22 cellular contexts compared by ENCODE assay signal in the genomic region with DNA sequence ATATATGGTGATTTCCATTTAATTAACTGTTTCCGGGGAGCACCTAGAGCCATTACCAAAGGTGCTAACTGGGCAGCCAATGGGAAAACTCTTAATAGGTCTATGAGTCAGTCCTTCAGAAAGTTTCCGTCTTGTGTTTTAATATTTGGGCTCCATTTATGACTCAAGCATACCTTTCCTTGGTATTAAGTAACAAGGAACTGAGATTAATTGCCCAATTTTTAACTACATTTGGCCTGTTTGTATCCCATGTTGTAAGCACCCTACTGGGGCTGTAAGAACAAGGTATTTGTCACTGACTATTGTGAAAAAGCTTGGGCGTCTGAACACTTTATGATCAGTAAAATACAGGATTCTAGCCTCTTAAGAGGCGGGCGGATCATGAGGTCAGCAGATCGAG.
DNase-seq lines count a peak whose midpoint lies in the region; ATAC-seq and TF ChIP-seq lines count a peak whose summit lies in the region.
"Had no signal": no experiment of that assay in that cellular context is flagged by ENCODE, and none has a peak within 500 bp of the region (broad histone marks: within the 10 kb centered on the region; RNA-seq: fewer than 3 reads in every experiment).

No MANE protein-coding gene starts in this region.

- ATAC-seq in IMR-90 (ENCODE audit: low read depth) (no peak), heart right ventricle (no peak), left ventricle myocardium superior (no peak)
- ATAC-seq: K562; Panc1; sciatic nerve; stimulated activated naive CD8-positive, alpha-beta T cell treated with anti-CD3 and anti-CD28 coated beads, Interleukin-15, amount 100 ng/mL, for 72 hours had no signal

- dilution Hi-C loops in IMR-90 (cut with HindIII; ENCODE audit: low sequenced_read_pairs, unreplicated experiment): no loop called here

- H2BK15ac ChIP-seq in IMR-90 (ENCODE audit: low read depth, low read length): no peak overlapping the region

- no peaks in the 10 kb centered on the region for H3K27me3 ChIP-seq in IMR-90 (ENCODE audit: control insufficient read depth, insufficient read depth, low read length)
- no peaks in the 10 kb centered on the region for H3K27me3 ChIP-seq in heart right ventricle
- H3K27me3 ChIP-seq: colonic mucosa had no signal

- peaks cover 0 to 24% (median 23%) of the 10 kb centered on the region in 3 donors for H3K36me3 Mint-ChIP-seq in immature natural killer cell

- no peak overlapping the region for H4K8ac ChIP-seq in IMR-90 (ENCODE audit: low read depth in 2 of 2, low read length in 2 of 2)

- no TSS peak for BruUV-seq in IMR-90 (replicated peaks; lab: Mats Ljungman, UMichigan)

- H3K9me1 ChIP-seq in IMR-90 (ENCODE audit: insufficient read depth, low read length): peaks cover 8% of the 10 kb centered on the region

- no peak for TF ChIP-seq RAD21 in IMR-90 (IDR thresholded peaks at IDR 0.05; ENCODE audit: low read length)

- no CpG with 5 or more reads among the region's 6 CpGs for WGBS in IMR-90 (ENCODE audit: extremely low coverage in 2 of 2, insufficient read length in 1 of 2), 2 experiments
- 94 to 96% methylated on average over 6 of the region's 6 CpGs for WGBS in heart right ventricle, 2 donors

- H3K36me3 ChIP-seq in IMR-90 (ENCODE audit: control insufficient read depth, insufficient read depth, low read length) (no peaks in the 10 kb centered on the region), heart right ventricle (peaks cover 0 to 5% (median 0%) of the 10 kb centered on the region in 9 donors)
- H3K36me3 ChIP-seq: colonic mucosa, left ventricle myocardium inferior had no signal

- H2BK20ac ChIP-seq in IMR-90 (ENCODE audit: low read depth, low read length): no peak overlapping the region

- H3K27me3 Mint-ChIP-seq in immature natural killer cell (ENCODE audit: low read depth in 3 of 3): peaks cover 0 to 6% (median 5%) of the 10 kb centered on the region in 3 donors
- H3K27me3 Mint-ChIP-seq: activated CD4-positive, alpha-beta T cell treated with anti-CD3 and anti-CD28 coated beads, Interleukin-2, amount 10 ng/mL, durations not matched to agents 24 days and 14 days; stimulated activated naive CD8-positive, alpha-beta T cell treated with anti-CD3 and anti-CD28 coated beads, Interleukin-15, amount 100 ng/mL, for 72 hours had no signal

- no peak overlapping the region for H3K27ac ChIP-seq in IMR-90 (ENCODE audit: insufficient read depth, low read length)
- peak overlapping the region in 1 of 10 donors; percentile 20 for H3K27ac ChIP-seq in heart right ventricle
- H3K27ac ChIP-seq: colonic mucosa had no signal

- no peaks in the 10 kb centered on the region for H4K20me1 ChIP-seq in IMR-90 (ENCODE audit: insufficient read depth, low read length)

- intact Hi-C loops in IMR-90 (cut with micrococcal nuclease): no loop called here
- intact Hi-C loops in heart right ventricle (cut with DNase I): loop anchor here in 1 of 10 donors (5.0 kb wide), 1 partner anchor 53 kb away; no protein-coding TSS in a partner anchor
- intact Hi-C loops in posterior vena cava (cut with DNase I): no loop called here
- intact Hi-C loops in left ventricle myocardium superior (cut with micrococcal nuclease): no loop called here

- no peak overlapping the region for H3K4me2 ChIP-seq in IMR-90 (ENCODE audit: low read depth, low read length)

- H3K4me1 ChIP-seq in IMR-90 (ENCODE audit: control insufficient read depth, insufficient read depth, low read length) (no peaks in the 10 kb centered on the region), heart right ventricle (peaks cover 0 to 25% (median 6%) of the 10 kb centered on the region in 9 donors)
- H3K4me1 ChIP-seq: colonic mucosa had no signal

- H3K14ac ChIP-seq in IMR-90 (replicated peaks; ENCODE audit: low read depth, low read length): no peak overlapping the region

- H4K91ac ChIP-seq in IMR-90 (ENCODE audit: insufficient read depth, low read depth, low read length): no peak overlapping the region

- H3K4me1 Mint-ChIP-seq in immature natural killer cell: peaks cover 51 to 76% of the 10 kb centered on the region in 2 donors

- no peak overlapping the region for H2AFZ ChIP-seq in IMR-90 (replicated peaks; ENCODE audit: low read length, poor library complexity)

- peaks cover 8% of the 10 kb centered on the region in 2 experiments; a peak in 2 of 4 replicates for H3K79me1 ChIP-seq in IMR-90 (ENCODE audit: low read depth in 1 of 2, low read length in 2 of 2)

- no peak for TF ChIP-seq POLR2A in IMR-90 (IDR thresholded peaks at IDR 0.05; ENCODE audit: low read depth, low read length)

- no peak overlapping the region for H2AK5ac ChIP-seq in IMR-90 (ENCODE audit: low read depth, low read length)

- H2BK120ac ChIP-seq in IMR-90 (ENCODE audit: low read depth, low read length): no peak overlapping the region

- no peak overlapping the region for H3K4me3 ChIP-seq in IMR-90 (ENCODE audit: insufficient read depth, low read depth, low read length)
- no peak overlapping the region for H3K4me3 ChIP-seq in heart right ventricle
- H3K4me3 ChIP-seq: colonic mucosa, K562, left ventricle myocardium inferior had no signal

- H4K5ac ChIP-seq in IMR-90 (ENCODE audit: low read depth, low read length): no peak overlapping the region

- H2AK9ac ChIP-seq in IMR-90 (replicated peaks; ENCODE audit: low read depth, low read length, poor library complexity): no peak overlapping the region

- H3K9me3 ChIP-seq in IMR-90 (ENCODE audit: control insufficient read depth, insufficient read depth, low read length) (no peaks in the 10 kb centered on the region), heart right ventricle (no peaks in the 10 kb centered on the region)
- H3K9me3 ChIP-seq: colonic mucosa, left ventricle myocardium inferior had no signal

- no peak overlapping the region for H3K56ac ChIP-seq in IMR-90 (ENCODE audit: extremely low read depth, insufficient read depth, low read length)

- CTCF ChIA-PET in IMR-90 (lab: Yijun Ruan, JAX): no interaction called here

- H3K18ac ChIP-seq in IMR-90 (ENCODE audit: low read depth, low read length): no peak overlapping the region

- in situ Hi-C loops in IMR-90 (cut with MboI; ENCODE audit: low sequenced_read_pairs): no loop called here

- H3K27ac Mint-ChIP-seq in immature natural killer cell: peak overlapping the region in 4 of 6 donors; percentile 5 to 72 (median 41)
- H3K27ac Mint-ChIP-seq: activated CD4-positive, alpha-beta T cell treated with anti-CD3 and anti-CD28 coated beads, Interleukin-2, amount 10 ng/mL, durations not matched to agents 24 days and 14 days had no signal

- H3K9ac ChIP-seq in IMR-90 (ENCODE audit: low read depth, low read length): no peak overlapping the region

- POLR2A ChIA-PET in IMR-90 (lab: Charles Lee; ENCODE audit: unreplicated experiment): no interaction called here

- DNase-seq in CD1c-positive myeloid dendritic cell (ENCODE audit: extremely low spot score): peak; percentile 92
- DNase-seq in IMR-90: peak; percentile 45
- DNase-seq in amniotic epithelial cell (ENCODE audit: low read depth): peak; percentile 77
- DNase-seq in immature natural killer cell: no peak
- no peak for DNase-seq in heart right ventricle
- no peak for DNase-seq in posterior vena cava (ENCODE audit: low spot score)
- DNase-seq in left ventricle myocardium superior: no peak
- no peak for DNase-seq in NCI-H2196 (lab: John Stamatoyannopoulos, UW; ENCODE audit: unreplicated experiment)
- DNase-seq: activated CD4-positive, alpha-beta T cell treated with anti-CD3 and anti-CD28 coated beads, Interleukin-2, amount 10 ng/mL, durations not matched to agents 24 days and 14 days; activated CD8-positive, alpha-beta memory T cell treated with anti-CD3 and anti-CD28 coated beads, Interleukin-2, amount 50 U/mL, for 48 hours; activated gamma-delta T cell treated with Interleukin-2 at 50 U/mL for 16 hours; aorta; colonic mucosa; EL; left ventricle myocardium inferior; NCI-H1092 treated with DMSO at 0.1 percent for 48 hours; NCI-H2107; NCI-H748 treated with DMSO at 0.1 percent for 48 hours; stimulated activated naive CD8-positive, alpha-beta T cell treated with anti-CD3 and anti-CD28 coated beads, Interleukin-15, amount 100 ng/mL, for 72 hours had no signal

- H3K4me3 Mint-ChIP-seq in immature natural killer cell: peak overlapping the region in 3 of 5 donors; percentile 33 to 34 (median 33)
- H3K4me3 Mint-ChIP-seq: activated CD4-positive, alpha-beta T cell treated with anti-CD3 and anti-CD28 coated beads, Interleukin-2, amount 10 ng/mL, durations not matched to agents 24 days and 14 days; stimulated activated naive CD8-positive, alpha-beta T cell treated with anti-CD3 and anti-CD28 coated beads, Interleukin-15, amount 100 ng/mL, for 72 hours had no signal

- H2BK5ac ChIP-seq in IMR-90 (ENCODE audit: low read depth, low read length, poor library complexity, severe bottlenecking): no peak overlapping the region

- H3K23ac ChIP-seq in IMR-90 (ENCODE audit: low read depth, low read length): no peak overlapping the region

- no peaks in the 10 kb centered on the region for H3K9me3 Mint-ChIP-seq in immature natural killer cell
- H3K9me3 Mint-ChIP-seq: stimulated activated naive CD8-positive, alpha-beta T cell treated with anti-CD3 and anti-CD28 coated beads, Interleukin-15, amount 100 ng/mL, for 72 hours had no signal

- TF ChIP-seq CTCF in IMR-90 (conservative IDR thresholded peaks at IDR 0.05; ENCODE audit: low read depth, low read length) (no peak), heart right ventricle (IDR thresholded peaks at IDR 0.05) (no peak)

- no peak overlapping the region for H3K4ac ChIP-seq in IMR-90 (ENCODE audit: low read depth, low read length)

TF ChIP-seq in IMR-90, 13 proteins besides CTCF, POLR2A, EP300 and RAD21:
- no peak for TF ChIP-seq RFX5 (IDR thresholded peaks at IDR 0.05; ENCODE audit: low read depth, low read length)
- 0 out of 2 replicates have a peak, but pooled peaks have one; percentile 12 for TF ChIP-seq CEBPB (IDR thresholded peaks at IDR 0.05; ENCODE audit: low read depth, low read length)
- TF ChIP-seq NFE2L2 (IDR thresholded peaks at IDR 0.05; ENCODE audit: low read depth, low read length): no peak
- no peak for TF ChIP-seq BHLHE40 (IDR thresholded peaks at IDR 0.05; ENCODE audit: low read depth, low read length)

Comparison
In these comparisons a context has a peak if more than half of its experiments do, and no peak if none do; other contexts are left out.
1. DNase-seq: peak in CD1c-positive myeloid dendritic cell (single experiment), IMR-90 (single experiment) and amniotic epithelial cell (single experiment); none in immature natural killer cell (0 of 3), heart right ventricle (0 of 2), posterior vena cava (single experiment), left ventricle myocardium superior (single experiment) and NCI-H2196 (single experiment).